ENCODE assay signal across 14 cellular contexts in genomic region chr9:110821064-110821463, GRCh38.
A peak's percentile ranks its signal among the peaks of the same experiment; 100 is the strongest.
DNase-seq lines count a peak whose midpoint lies in the region; ATAC-seq and TF ChIP-seq lines count a peak whose summit lies in the region.
"Had no signal": no experiment of that assay in that cellular context is flagged by ENCODE, and none has a peak within 500 bp of the region (broad histone marks: within the 10 kb centered on the region; RNA-seq: fewer than 3 reads in every experiment).

No MANE protein-coding gene starts in this region.

- intact Hi-C loops in head of caudate nucleus (cut with DNase I) = no loop called here

- peak; percentile 92 for ATAC-seq in GM19395 (IDR thresholded peaks at IDR 0.05; ENCODE audit: unreplicated experiment)
- peak; percentile 97 for ATAC-seq in HG02759 (IDR thresholded peaks at IDR 0.05; ENCODE audit: unreplicated experiment)
- ATAC-seq in HG03457 (IDR thresholded peaks at IDR 0.05; ENCODE audit: unreplicated experiment) = peak; percentile 96
- ATAC-seq: activated CD4-positive, CD25-positive, alpha-beta regulatory T cell treated with anti-CD3 and anti-CD28 coated beads, Interleukin-2, amount 50 U/mL, for 24 hours had no signal

- H3K4me3 ChIP-seq in GM12865 (ENCODE audit: low read depth, low read length) = no peak overlapping the region
- H3K4me3 ChIP-seq: cardiac muscle cell, skin epidermis had no signal

- no peak for TF ChIP-seq CTCF in GM12865 (IDR thresholded peaks at IDR 0.05; ENCODE audit: insufficient read depth, low read depth, low read length, missing control alignments)

- DNase-seq in GM12865 (ENCODE audit: low read depth) (peak; percentile 65), NCI-H1694 treated with DMSO at 0.1 percent for 48 hours (lab: John Stamatoyannopoulos, UW) (no peak), head of caudate nucleus (no peak), NCI-H1417 treated with DMSO at 0.1 percent for 48 hours (lab: John Stamatoyannopoulos, UW) (no peak)
- no peak for DNase-seq in activated naive CD4-positive, alpha-beta T cell (lab: John Stamatoyannopoulos, UW)
- DNase-seq: activated effector memory CD4-positive, alpha-beta T cell treated with Interleukin-2 at 50 U/mL for 16 hours; naive B cell; Right ventricle myocardium superior had no signal
